In genomic region chr1:244074559-244075171, GRCh38 we compare ENCODE assay signal across 8 cellular contexts. TPM values are rescaled to one million over a fixed set of nuclear protein-coding genes. Genes with fewer than 3 reads are reported as not detected.
DNase-seq lines count a peak whose midpoint lies in the region; ATAC-seq lines count a peak whose summit lies in the region.

No MANE protein-coding gene starts in this region.

- H2AFZ ChIP-seq in GM23248, result no peak overlapping the region

- H4K20me1 ChIP-seq in GM23248 (ENCODE audit: insufficient read depth), result no peaks in the 10 kb centered on the region

- H3K4me3 Mint-ChIP-seq in activated CD8-positive, alpha-beta memory T cell treated with anti-CD3 and anti-CD28 coated beads, Interleukin-2, amount 10 ng/mL, durations not matched to agents 7 days and 5 days, result peak overlapping the region; percentile 21
- H3K4me3 Mint-ChIP-seq in natural killer cell treated with Interleukin-12 subunit alpha and Interleukin-12 subunit beta and Interleukin-15 and Interleukin-18, amount 100 ng/mL, for 72 hours, result peak overlapping the region; percentile 76

- H3K27me3 Mint-ChIP-seq in activated CD8-positive, alpha-beta memory T cell treated with anti-CD3 and anti-CD28 coated beads, Interleukin-2, amount 10 ng/mL, durations not matched to agents 7 days and 5 days, result peaks cover 16% of the 10 kb centered on the region
- peaks cover 27 to 38% of the 10 kb centered on the region in 2 donors for H3K27me3 Mint-ChIP-seq in natural killer cell treated with Interleukin-12 subunit alpha and Interleukin-12 subunit beta and Interleukin-15 and Interleukin-18, amount 100 ng/mL, for 72 hours

- H3K9ac ChIP-seq in GM23248, result no peak overlapping the region

- no peak overlapping the region for H3K27ac ChIP-seq in GM23248

- H3K36me3 Mint-ChIP-seq in activated CD8-positive, alpha-beta memory T cell treated with anti-CD3 and anti-CD28 coated beads, Interleukin-2, amount 10 ng/mL, durations not matched to agents 7 days and 5 days, result no peaks in the 10 kb centered on the region
- H3K36me3 Mint-ChIP-seq in natural killer cell treated with Interleukin-12 subunit alpha and Interleukin-12 subunit beta and Interleukin-15 and Interleukin-18, amount 100 ng/mL, for 72 hours, result no peaks in the 10 kb centered on the region

- no peak overlapping the region for H3K27ac Mint-ChIP-seq in activated CD8-positive, alpha-beta memory T cell treated with anti-CD3 and anti-CD28 coated beads, Interleukin-2, amount 10 ng/mL, durations not matched to agents 7 days and 5 days
- no peak overlapping the region for H3K27ac Mint-ChIP-seq in natural killer cell treated with Interleukin-12 subunit alpha and Interleukin-12 subunit beta and Interleukin-15 and Interleukin-18, amount 100 ng/mL, for 72 hours

- in situ Hi-C loops in KBM-7 (cut with MboI; ENCODE audit: low pct_unique_long_range_greater_than_20kb, low sequenced_read_pairs) (no loop called here), GM23248 (cut with MboI) (no loop called here)

- DNase-seq in activated CD8-positive, alpha-beta memory T cell treated with anti-CD3 and anti-CD28 coated beads, Interleukin-2, amount 10 ng/mL, durations not matched to agents 7 days and 5 days, result peak; percentile 72
- DNase-seq in natural killer cell treated with Interleukin-12 subunit alpha and Interleukin-12 subunit beta and Interleukin-15 and Interleukin-18, amount 100 ng/mL, for 72 hours (ENCODE audit: low spot score), result no peak
- DNase-seq in KBM-7 (no peak), GM23248 (no peak), NCI-H82 treated with DMSO at 0.1 percent for 48 hours (lab: John Stamatoyannopoulos, UW; ENCODE audit: unreplicated experiment) (no peak), NCI-H524 treated with DMSO at 0.1 percent for 48 hours (lab: John Stamatoyannopoulos, UW) (no peak)

- H3K4me1 ChIP-seq in GM23248 (ENCODE audit: insufficient read depth), result no peaks in the 10 kb centered on the region

- H3F3A ChIP-seq in GM23248 (ENCODE audit: insufficient read depth), result no peaks in the 10 kb centered on the region

- ATAC-seq in GM18867 (IDR thresholded peaks at IDR 0.05; ENCODE audit: unreplicated experiment) (peak; percentile 83), HG03095 (IDR thresholded peaks at IDR 0.05; ENCODE audit: unreplicated experiment) (peak; percentile 64)
- peak; percentile 86 for ATAC-seq in activated CD8-positive, alpha-beta memory T cell treated with anti-CD3 and anti-CD28 coated beads, Interleukin-2, amount 10 ng/mL, durations not matched to agents 7 days and 5 days
- ATAC-seq in natural killer cell treated with Interleukin-12 subunit alpha and Interleukin-12 subunit beta and Interleukin-15 and Interleukin-18, amount 100 ng/mL, for 72 hours, result peak; percentile 51 to 77

- H3K4me1 Mint-ChIP-seq in activated CD8-positive, alpha-beta memory T cell treated with anti-CD3 and anti-CD28 coated beads, Interleukin-2, amount 10 ng/mL, durations not matched to agents 7 days and 5 days, result peaks cover 20% of the 10 kb centered on the region
- peaks cover 18 to 19% of the 10 kb centered on the region in 2 donors for H3K4me1 Mint-ChIP-seq in natural killer cell treated with Interleukin-12 subunit alpha and Interleukin-12 subunit beta and Interleukin-15 and Interleukin-18, amount 100 ng/mL, for 72 hours (ENCODE audit: low read depth in 2 of 2)

- no peak overlapping the region for H3K4me3 ChIP-seq in GM23248

- 73 to 76% methylated on average over 19 of the region's 19 CpGs for WGBS in GM23248 (ENCODE audit: low coverage in 1 of 2, low lambda C conversion rate in 2 of 2, missing lambda C conversion rate in 2 of 2), 2 experiments

- H3K27me3 ChIP-seq in GM23248 (replicated peaks; ENCODE audit: insufficient read depth), result peaks cover 27% of the 10 kb centered on the region

- H3K4me2 ChIP-seq in GM23248 (ENCODE audit: unreplicated experiment), result no peak overlapping the region

- no peaks in the 10 kb centered on the region for H3K9me3 Mint-ChIP-seq in activated CD8-positive, alpha-beta memory T cell treated with anti-CD3 and anti-CD28 coated beads, Interleukin-2, amount 10 ng/mL, durations not matched to agents 7 days and 5 days (ENCODE audit: low read depth)
- no peaks in the 10 kb centered on the region for H3K9me3 Mint-ChIP-seq in natural killer cell treated with Interleukin-12 subunit alpha and Interleukin-12 subunit beta and Interleukin-15 and Interleukin-18, amount 100 ng/mL, for 72 hours

- CTCF ChIA-PET in activated CD8-positive, alpha-beta memory T cell treated with anti-CD3 and anti-CD28 coated beads, Interleukin-2, amount 10 ng/mL, durations not matched to agents 7 days and 5 days (lab: Charles Lee), result interaction anchor here (1.3 to 1.4 kb wide), 2 partner anchors 17 to 27 kb away, joined by 3 to 4 read pairs; no protein-coding TSS in a partner anchor

- no peaks in the 10 kb centered on the region for H3K9me3 ChIP-seq in GM23248 (ENCODE audit: low read depth)

- H3K79me2 ChIP-seq in GM23248 (ENCODE audit: insufficient read depth), result no peaks in the 10 kb centered on the region

- H3K9me2 ChIP-seq in GM23248 (ENCODE audit: insufficient read depth), result no peaks in the 10 kb centered on the region

- no peaks in the 10 kb centered on the region for H3K36me3 ChIP-seq in GM23248 (ENCODE audit: low read depth)

RNA-seq across cellular contexts. Expression of gene ZBTB18, which starts 23.6 kb away (rescaled TPM):
- total RNA-seq in activated CD8-positive, alpha-beta memory T cell treated with anti-CD3 and anti-CD28 coated beads, Interleukin-2, amount 10 ng/mL, durations not matched to agents 7 days and 5 days, result 1 to 10 TPM; 6.3 TPM
- 1 to 10 TPM; 2.3 to 3.3 TPM for total RNA-seq in natural killer cell treated with Interleukin-12 subunit alpha and Interleukin-12 subunit beta and Interleukin-15 and Interleukin-18, amount 100 ng/mL, for 72 hours
- 9.2 and 10.0 TPM in 2 replicates for total RNA-seq in GM23248 (2014; rRNA removed; shearing (Covaris generic))
- polyA plus RNA-seq in GM23248 (2016; fragmentation: Nextera tagmentation; extraction: Ambion mirVana), result 0.25 and 0.47 TPM in 2 replicates
